In the genomic region with DNA sequence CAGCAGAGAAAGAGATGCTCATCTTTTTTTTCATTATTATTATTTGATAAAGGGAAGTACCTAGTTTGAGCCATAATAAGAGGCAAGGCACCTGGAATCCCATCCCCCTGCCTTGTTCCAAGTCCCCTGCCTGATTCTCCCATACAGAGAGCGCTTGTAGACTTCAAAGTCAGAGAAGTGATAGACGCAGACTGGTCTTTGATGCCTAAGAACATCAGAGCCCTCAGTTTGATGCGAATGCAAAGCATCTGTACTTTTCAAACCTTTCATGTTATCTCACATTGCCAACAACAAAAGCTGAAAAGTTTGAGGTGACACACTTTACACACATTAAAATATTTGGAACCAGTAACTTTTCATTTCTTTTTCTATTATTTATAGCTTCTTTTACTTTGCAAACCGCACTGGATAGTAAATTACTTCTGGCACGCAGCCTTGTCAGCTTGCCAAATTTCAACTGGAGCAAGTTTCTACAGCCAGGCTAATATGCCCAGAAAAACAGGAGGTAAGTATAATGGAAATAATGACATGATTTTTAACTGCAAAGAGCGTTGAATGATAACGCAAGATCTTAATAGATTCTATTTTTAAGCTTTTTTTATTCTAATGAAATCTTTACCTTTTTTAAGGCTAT, we compare ENCODE assay signal across 15 cellular contexts. TPM values are rescaled to one million over a fixed set of nuclear protein-coding genes. Genes with fewer than 3 reads are reported as not detected.
DNase-seq lines count a peak whose midpoint lies in the region; ATAC-seq and TF ChIP-seq lines count a peak whose summit lies in the region.
"Had no signal": no experiment of that assay in that cellular context is flagged by ENCODE, and none has a peak within 500 bp of the region (broad histone marks: within the 10 kb centered on the region; RNA-seq: fewer than 3 reads in every experiment).

No MANE protein-coding gene starts in this region.

- H3K9me3 ChIP-seq in thyroid gland = no peaks in the 10 kb centered on the region
- H3K9me3 ChIP-seq: SJCRH30 had no signal

- no peaks in the 10 kb centered on the region for H3K9me3 Mint-ChIP-seq in activated naive CD4-positive, alpha-beta T cell treated with anti-CD3 and anti-CD28 coated beads for 36 hours
- H3K9me3 Mint-ChIP-seq: CD4-positive, CD25-positive, alpha-beta regulatory T cell; memory B cell had no signal

- no peak overlapping the region for H3K27ac Mint-ChIP-seq in activated naive CD4-positive, alpha-beta T cell treated with anti-CD3 and anti-CD28 coated beads for 36 hours
- H3K27ac Mint-ChIP-seq: activated CD8-positive, alpha-beta memory T cell treated with anti-CD3 and anti-CD28 coated beads, Interleukin-2, amount 10 ng/mL, durations not matched to agents 7 days and 5 days; CD4-positive, CD25-positive, alpha-beta regulatory T cell; memory B cell had no signal

- peak; percentile 25 for DNase-seq in activated naive CD4-positive, alpha-beta T cell treated with anti-CD3 and anti-CD28 coated beads for 36 hours
- no peak for DNase-seq in activated naive CD4-positive, alpha-beta T cell treated with anti-CD3 and anti-CD28 coated beads, Interleukin-2, amount 50 U/mL, for 16 hours
- peak; percentile 51 for DNase-seq in RPMI7951 (ENCODE audit: low read depth)
- peak; percentile 87 for DNase-seq in fibroblast of the aortic adventitia (ENCODE audit: low read depth)
- DNase-seq in thyroid gland = peak; percentile 62 to 76
- no peak for DNase-seq in NCI-H1930 (lab: John Stamatoyannopoulos, UW)
- DNase-seq in 8988T = no peak
- DNase-seq: activated CD8-positive, alpha-beta memory T cell treated with anti-CD3 and anti-CD28 coated beads, Interleukin-2, amount 10 ng/mL, durations not matched to agents 7 days and 5 days; CD4-positive, CD25-positive, alpha-beta regulatory T cell; effector memory CD4-positive, alpha-beta T cell; Kasumi-1; stimulated activated CD4-positive, alpha-beta T cell treated with anti-CD3 and anti-CD28 coated beads, Interleukin-1b, Interleukin-23, amount 100 ng/mL, for 48 hours had no signal

- no peak for TF ChIP-seq CTCF in fibroblast of the aortic adventitia (IDR thresholded peaks at IDR 0.05; ENCODE audit: insufficient read depth, low read length)
- TF ChIP-seq CTCF in thyroid gland (IDR thresholded peaks at IDR 0.05) = no peak

- CTCF ChIA-PET in activated naive CD4-positive, alpha-beta T cell treated with anti-CD3 and anti-CD28 coated beads for 36 hours (lab: Charles Lee) = interaction anchor here (0.5 to 1.3 kb wide), 4 partner anchors 10 to 188 kb away, joined by 3 to 6 read pairs (median 4); no protein-coding TSS in a partner anchor

- no peak for ATAC-seq in HG02885 (IDR thresholded peaks at IDR 0.05; ENCODE audit: poor library complexity, unreplicated experiment)
- ATAC-seq: activated CD8-positive, alpha-beta memory T cell treated with anti-CD3 and anti-CD28 coated beads, Interleukin-2, amount 10 ng/mL, durations not matched to agents 7 days and 5 days had no signal

- H3K4me1 Mint-ChIP-seq in activated naive CD4-positive, alpha-beta T cell treated with anti-CD3 and anti-CD28 coated beads for 36 hours (ENCODE audit: low read depth) = peaks cover 27% of the 10 kb centered on the region

- 10 to 21% methylated on average over 7 of the region's 7 CpGs for WGBS in thyroid gland, 2 donors

- H3K4me3 Mint-ChIP-seq in activated naive CD4-positive, alpha-beta T cell treated with anti-CD3 and anti-CD28 coated beads for 36 hours = no peak overlapping the region
- H3K4me3 Mint-ChIP-seq: activated CD8-positive, alpha-beta memory T cell treated with anti-CD3 and anti-CD28 coated beads, Interleukin-2, amount 10 ng/mL, durations not matched to agents 7 days and 5 days; CD4-positive, CD25-positive, alpha-beta regulatory T cell; memory B cell had no signal

- H3K27ac ChIP-seq in thyroid gland = no peak overlapping the region
- H3K27ac ChIP-seq: SJCRH30 had no signal

- H3K4me1 ChIP-seq in thyroid gland = no peaks in the 10 kb centered on the region
- H3K4me1 ChIP-seq: SJCRH30 had no signal

- peaks cover 7% of the 10 kb centered on the region for H3K27me3 Mint-ChIP-seq in activated naive CD4-positive, alpha-beta T cell treated with anti-CD3 and anti-CD28 coated beads for 36 hours (ENCODE audit: low read depth)

- H3K36me3 ChIP-seq in thyroid gland = no peaks in the 10 kb centered on the region
- H3K36me3 ChIP-seq: SJCRH30 had no signal

- no peaks in the 10 kb centered on the region for H3K36me3 Mint-ChIP-seq in activated naive CD4-positive, alpha-beta T cell treated with anti-CD3 and anti-CD28 coated beads for 36 hours (ENCODE audit: low read depth)
- H3K36me3 Mint-ChIP-seq: activated CD8-positive, alpha-beta memory T cell treated with anti-CD3 and anti-CD28 coated beads, Interleukin-2, amount 10 ng/mL, durations not matched to agents 7 days and 5 days; CD4-positive, CD25-positive, alpha-beta regulatory T cell; memory B cell had no signal

- H3K4me3 ChIP-seq in fibroblast of the aortic adventitia (ENCODE audit: low read depth, low read length) (no peak overlapping the region), thyroid gland (replicated peaks in 1 of 3) (no peak overlapping the region)
- H3K4me3 ChIP-seq: SJCRH30 had no signal

- H3K27me3 ChIP-seq in thyroid gland = no peaks in the 10 kb centered on the region
- H3K27me3 ChIP-seq: SJCRH30 had no signal

- TF ChIP-seq POLR2A in thyroid gland (IDR thresholded peaks at IDR 0.05) = no peak

- intact Hi-C loops in activated naive CD4-positive, alpha-beta T cell treated with anti-CD3 and anti-CD28 coated beads for 36 hours (cut with micrococcal nuclease) = no loop called here
- intact Hi-C loops in thyroid gland (cut with DNase I) = no loop called here

RNA-seq across cellular contexts. Expression of gene UTP6, which starts 6.0 kb away (rescaled TPM):
- 10 to 100 TPM; 86.1 to 89.6 TPM for total RNA-seq in activated naive CD4-positive, alpha-beta T cell treated with anti-CD3 and anti-CD28 coated beads for 36 hours
- 25.5 and 35.9 TPM in 2 replicates for total RNA-seq in RPMI7951 (2014; rRNA removed; shearing (Covaris generic))
- total RNA-seq in fibroblast of the aortic adventitia (ENCODE audit: low replicate concordance) = 50.4 and 53.5 TPM in 2 replicates
- total RNA-seq in thyroid gland = 10 to 100 TPM; 20.0 to 45.1 (median 37.3) TPM

RNA-seq across cellular contexts. Expression of gene SUZ12, which starts 29.3 kb away (rescaled TPM):
- 10 to 100 TPM; 54.7 to 56.8 TPM for total RNA-seq in activated naive CD4-positive, alpha-beta T cell treated with anti-CD3 and anti-CD28 coated beads for 36 hours
- total RNA-seq in RPMI7951 (2014; rRNA removed; shearing (Covaris generic)) = 14.2 and 24.4 TPM in 2 replicates
- 16.2 and 36.2 TPM in 2 replicates for total RNA-seq in fibroblast of the aortic adventitia (ENCODE audit: low replicate concordance)
- 10 to 100 TPM; 19.9 to 32.1 (median 23.8) TPM for total RNA-seq in thyroid gland

RNA-seq across cellular contexts. Expression of gene COPRS, which starts 48.4 kb away (rescaled TPM):
- 10 to 100 TPM; 34.4 to 37.6 TPM for total RNA-seq in activated naive CD4-positive, alpha-beta T cell treated with anti-CD3 and anti-CD28 coated beads for 36 hours
- 148 and 171 TPM in 2 replicates for total RNA-seq in RPMI7951 (2014; rRNA removed; shearing (Covaris generic))
- total RNA-seq in fibroblast of the aortic adventitia (ENCODE audit: low replicate concordance) (97.1 and 202 TPM in 2 replicates), thyroid gland (100 to 1,000 TPM; 114 to 143 (median 128) TPM)

Comparison
In these comparisons a context has a peak if more than half of its experiments do, and no peak if none do; other contexts are left out.
1. DNase-seq: peak in activated naive CD4-positive, alpha-beta T cell treated with anti-CD3 and anti-CD28 coated beads for 36 hours (single experiment), RPMI7951 (single experiment), fibroblast of the aortic adventitia (single experiment) and thyroid gland (2 of 2); none in activated naive CD4-positive, alpha-beta T cell treated with anti-CD3 and anti-CD28 coated beads, Interleukin-2, amount 50 U/mL, for 16 hours (single experiment), NCI-H1930 (0 of 2) and 8988T (single experiment).